12 cellular contexts compared by ENCODE assay signal in the genomic region with DNA sequence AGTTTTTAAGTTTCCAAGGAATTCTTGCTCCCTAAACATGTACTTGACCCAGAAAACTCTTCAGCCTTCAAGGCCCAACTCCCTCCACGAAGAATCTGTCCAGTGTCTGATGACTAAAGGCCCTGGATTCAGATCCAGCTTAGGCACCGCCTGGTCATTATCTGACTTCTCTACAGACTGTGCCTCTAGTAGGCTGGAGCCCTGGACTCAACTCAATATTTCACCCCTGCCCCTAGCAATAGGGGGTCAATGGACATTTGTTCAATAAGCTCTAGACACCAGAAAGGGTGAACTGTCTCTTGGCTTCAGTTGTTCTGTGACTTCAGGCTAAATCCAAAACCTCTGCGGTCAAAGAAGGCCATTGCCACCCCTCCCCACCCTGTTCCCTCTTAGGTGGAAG. TPM values are rescaled to one million over a fixed set of nuclear protein-coding genes. Genes with fewer than 3 reads are reported as not detected.
DNase-seq lines count a peak whose midpoint lies in the region; ATAC-seq, FAIRE-seq and TF ChIP-seq lines count a peak whose summit lies in the region.
"Had no signal": no experiment of that assay in that cellular context is flagged by ENCODE, and none has a peak within 500 bp of the region (broad histone marks: within the 10 kb centered on the region; RNA-seq: fewer than 3 reads in every experiment).

No MANE protein-coding gene starts in this region.

- no peak for TF ChIP-seq EP300 in GM12878 (IDR thresholded peaks at IDR 0.05; ENCODE audit: borderline replicate concordance in 1 of 2, control insufficient read depth in 1 of 2, low read depth in 2 of 2, low read length in 2 of 2)

- no peaks in the 10 kb centered on the region for H3K27me3 Mint-ChIP-seq in CD4-positive, alpha-beta T cell
- no peaks in the 10 kb centered on the region for H3K27me3 Mint-ChIP-seq in neural crest cell (ENCODE audit: low read depth)

- H2AFZ ChIP-seq in KMS-11 (ENCODE audit: low read depth): no peak overlapping the region
- H2AFZ ChIP-seq in GM12878 (ENCODE audit: control insufficient read depth, low read depth, low read length): no peak overlapping the region

- intact Hi-C loops in CD4-positive, alpha-beta T cell (cut with DNase I, micrococcal nuclease): loop anchor here (1.0 to 5.0 kb wide), 2 partner anchors 13 to 345 kb away; partner anchors contain the start of gene ELK4 (in 1 of the 2)
- intact Hi-C loops in GM12878 (cut with micrococcal nuclease; ENCODE audit: unreplicated experiment) (loop anchor here (5.0 to 10.0 kb wide), 2 partner anchors 348 to 770 kb away; partner anchors contain the start of gene ELK4), posterior vena cava (cut with DNase I) (no loop called here)

- H3K36me3 ChIP-seq in KMS-11 (ENCODE audit: insufficient read depth) (no peaks in the 10 kb centered on the region), GM12878 (ENCODE audit: control insufficient read depth in 2 of 2, insufficient read depth in 2 of 2, low read length in 1 of 2) (no peaks in the 10 kb centered on the region)
- H3K36me3 ChIP-seq: adrenal gland had no signal

- H3K27ac ChIP-seq in CD4-positive, alpha-beta T cell (ENCODE audit: low read depth, low read length): peak overlapping the region; percentile 90
- peak overlapping the region; percentile 76 for H3K27ac ChIP-seq in KMS-11
- peak overlapping the region; percentile 38; the same call in 1 of the 2 replicates for H3K27ac ChIP-seq in GM12878 (ENCODE audit: control insufficient read depth, insufficient read depth)

- no peak for FAIRE-seq in GM12878 (lab: Jason Lieb, UNC)

- no peaks in the 10 kb centered on the region for H3K9me3 Mint-ChIP-seq in CD4-positive, alpha-beta T cell
- no peaks in the 10 kb centered on the region for H3K9me3 Mint-ChIP-seq in neural crest cell

- peak overlapping the region; percentile 97 for H3K27ac Mint-ChIP-seq in CD4-positive, alpha-beta T cell
- peak overlapping the region; percentile 90 for H3K27ac Mint-ChIP-seq in neural crest cell (ENCODE audit: unreplicated experiment)

- H4K20me1 ChIP-seq in KMS-11 (ENCODE audit: insufficient read depth): no peaks in the 10 kb centered on the region
- H4K20me1 ChIP-seq in GM12878 (ENCODE audit: control insufficient read depth, insufficient read depth): no peaks in the 10 kb centered on the region; the same call in 1 of the 2 replicates

- in situ Hi-C loops in GM12878 (cut with MboI): no loop called here

- POLR2A ChIA-PET in CD4-positive, alpha-beta T cell (lab: Charles Lee): interaction anchor here (1.5 to 19.9 kb wide), 4 partner anchors 11 to 345 kb away, joined by 5 to 918 read pairs (median 257); partner anchors contain the start of genes ELK4 and NUAK2
- POLR2A ChIA-PET in GM12878 (lab: Charles Lee): interaction anchor here (6.2 to 9.0 kb wide), 4 partner anchors 12 to 36 kb away, joined by 56 to 151 read pairs (median 98); partner anchors contain the start of gene NUAK2

- H3K9me3 ChIP-seq in CD4-positive, alpha-beta T cell (ENCODE audit: control insufficient read depth, low read length): no peaks in the 10 kb centered on the region
- H3K9me3 ChIP-seq in GM12878 (replicated peaks; ENCODE audit: control insufficient read depth, insufficient read depth, low read length): no peaks in the 10 kb centered on the region
- H3K9me3 ChIP-seq: adrenal gland, SK-N-SH had no signal

- SMC1A ChIA-PET in GM12878 (lab: Charles Lee; ENCODE audit: uncharacterized antibody, unreplicated experiment): interaction anchor here (1.5 to 25.9 kb wide), 6 partner anchors 13 to 57 kb away, joined by 3 to 1445 read pairs (median 8); partner anchors contain the start of gene NUAK2

- no peak for TF ChIP-seq CTCF in CD4-positive, alpha-beta T cell (IDR thresholded peaks at IDR 0.05)
- peak; percentile 7; the same call in 1 of the 2 replicates for TF ChIP-seq CTCF in KMS-11 (conservative IDR thresholded peaks at IDR 0.05; ENCODE audit: low read depth, low read length)
- no peak for TF ChIP-seq CTCF in GM12878 (IDR thresholded peaks at IDR 0.05 in 2 of 3, conservative IDR thresholded peaks at IDR 0.05 in 1 of 3; ENCODE audit: control insufficient read depth in 2 of 3, extremely low read depth in 1 of 3, insufficient read depth in 1 of 3, low read depth in 3 of 3, low read length in 3 of 3)
- TF ChIP-seq CTCF in neural crest cell (conservative IDR thresholded peaks at IDR 0.05): no peak

- no peak for ATAC-seq in CD4-positive, alpha-beta T cell (ENCODE audit: poor library complexity)
- ATAC-seq in GM12878 (no peak), HG02571 (IDR thresholded peaks at IDR 0.05; ENCODE audit: unreplicated experiment) (no peak)

- RAD21 ChIA-PET in GM12878 (lab: Charles Lee; ENCODE audit: unreplicated experiment): interaction anchor here (0.7 to 9.4 kb wide), 13 partner anchors 8 to 305 kb away, joined by 3 to 527 read pairs (median 7); partner anchors contain the start of genes NUAK2 and TMCC2

- no peak overlapping the region for H3K4me3 ChIP-seq in KMS-11 (IDR thresholded peaks at IDR 0.05; ENCODE audit: insufficient read depth, low read depth, low read length)
- no peak overlapping the region for H3K4me3 ChIP-seq in GM12878
- H3K4me3 ChIP-seq: adrenal gland had no signal

- H3K4me2 ChIP-seq in KMS-11 (peak overlapping the region; percentile 99), GM12878 (ENCODE audit: control insufficient read depth, insufficient read depth) (peak overlapping the region; percentile 71; the same call in 1 of the 2 replicates)
- H3K4me2 ChIP-seq: SK-N-SH had no signal

- no peak for TF ChIP-seq POLR2A in GM12878 (IDR thresholded peaks at IDR 0.05; ENCODE audit: low read depth, low read length)

- H3K4me3 Mint-ChIP-seq in CD4-positive, alpha-beta T cell: peak overlapping the region; percentile 82
- peak overlapping the region; percentile 9 for H3K4me3 Mint-ChIP-seq in neural crest cell

- no TSS peak for BruUV-seq in GM12878 (replicated peaks; lab: Mats Ljungman, UMichigan)

- no peak for DNase-seq in CD4-positive, alpha-beta T cell
- no peak for DNase-seq in GM12878 (ENCODE audit: low read depth, low spot score)
- no peak for DNase-seq in neural crest cell (ENCODE audit: low read depth, low spot score)
- DNase-seq in posterior vena cava (ENCODE audit: low spot score): no peak
- DNase-seq in NCI-H2029 (lab: John Stamatoyannopoulos, UW): no peak
- DNase-seq in NCI-H187 treated with DMSO at 0.1 percent for 48 hours (lab: John Stamatoyannopoulos, UW): no peak
- DNase-seq: adrenal gland, foreskin melanocyte, NCI-H1105, SK-N-SH had no signal

- WGBS in GM12878 (ENCODE audit: insufficient coverage, insufficient replicate concordance, low lambda C conversion rate, missing lambda C conversion rate): 87% methylated on average over 3 of the region's 3 CpGs

- peaks cover 83% of the 10 kb centered on the region for H3K4me1 Mint-ChIP-seq in CD4-positive, alpha-beta T cell (ENCODE audit: low read depth)
- H3K4me1 Mint-ChIP-seq in neural crest cell: peaks cover 65% of the 10 kb centered on the region

- H3K36me3 Mint-ChIP-seq in CD4-positive, alpha-beta T cell (ENCODE audit: low read depth): peaks cover 5% of the 10 kb centered on the region
- no peaks in the 10 kb centered on the region for H3K36me3 Mint-ChIP-seq in neural crest cell (ENCODE audit: low read depth)

- H3K4me1 ChIP-seq in KMS-11 (ENCODE audit: low read depth, poor library complexity, severe bottlenecking) (peaks cover 81% of the 10 kb centered on the region), GM12878 (ENCODE audit: control insufficient read depth, insufficient read depth, low read length) (peaks cover 53% of the 10 kb centered on the region)

- H3K9ac ChIP-seq in KMS-11 (peak overlapping the region; percentile 28; the same call in 1 of the 2 replicates), GM12878 (ENCODE audit: control insufficient read depth, insufficient read depth, low read length) (no peak overlapping the region)
- H3K9ac ChIP-seq: SK-N-SH had no signal

- H3K79me2 ChIP-seq in KMS-11 (ENCODE audit: insufficient read depth, low read depth): no peaks in the 10 kb centered on the region
- H3K79me2 ChIP-seq in GM12878 (ENCODE audit: control insufficient read depth, insufficient read depth, low read length): no peaks in the 10 kb centered on the region

- H3K27me3 ChIP-seq in CD4-positive, alpha-beta T cell (ENCODE audit: control insufficient read depth, insufficient read depth, low read length): no peaks in the 10 kb centered on the region
- H3K27me3 ChIP-seq in KMS-11 (ENCODE audit: insufficient read depth, low read depth) (no peaks in the 10 kb centered on the region), GM12878 (replicated peaks in 1 of 2; ENCODE audit: control insufficient read depth in 2 of 2, insufficient read depth in 2 of 2, low read length in 1 of 2) (no peaks in the 10 kb centered on the region; a peak in 2 of 4 replicates)
- H3K27me3 ChIP-seq: adrenal gland had no signal

- CTCF ChIA-PET in CD4-positive, alpha-beta T cell (lab: Charles Lee): interaction anchor here (1.6 to 9.9 kb wide), 5 partner anchors 14 to 198 kb away, joined by 3 to 139 read pairs (median 7); no protein-coding TSS in a partner anchor
- CTCF ChIA-PET in GM12878 (lab: Yijun Ruan, JAX): interaction anchor here (4.1 to 59.5 kb wide), 3 partner anchors 17 to 58 kb away, joined by 19 to 2333 read pairs (median 2333); partner anchors contain the start of genes NUAK2 and TMCC2

- no peak for TF ChIP-seq RAD21 in GM12878 (IDR thresholded peaks at IDR 0.05; ENCODE audit: insufficient read depth, low read depth, low read length)

RNA-seq across cellular contexts. Expression of gene NUAK2, which starts 34.5 kb away (rescaled TPM):
- total RNA-seq in CD4-positive, alpha-beta T cell: 10 to 100 TPM; 14.9 to 15.3 TPM
- 16.3 and 17.6 TPM in 2 replicates for total RNA-seq in GM12878 (2013; cell fraction: nucleolus; rRNA removed)
- total RNA-seq in GM12878 (2014; rRNA removed) (1.6 and 2.0 TPM in 2 replicates), GM12878 (2014; rRNA removed; fragmentation: Illumina TruSeq; extraction: Trizol) (0.83 and 1.2 TPM in 2 replicates), GM12878 (2021) (3.0 TPM in 2 replicates), neural crest cell (14.7 and 15.4 TPM in 2 replicates), posterior vena cava (1 to 10 TPM; 1.1 to 1.5 TPM)
- 0.26 TPM for polyA plus RNA-seq in GM12878 (2011; ENCODE audit: low read depth)
- polyA plus RNA-seq in GM12878 (2011; rRNA removed) (1.4 and 2.0 TPM in 2 replicates), GM12878 (2014; fragmentation: Illumina TruSeq; extraction: Trizol) (0.81 and 1.2 TPM in 2 replicates), GM12878 (2014; fragmentation: Nextera tagmentation; extraction: Ambion mirVana) (under 1 TPM; 0.27 to 0.31 TPM), GM12878 (2014; rRNA removed) (1.1 and 1.4 TPM in 2 replicates), GM12878 (2016; fragmentation: Nextera tagmentation; extraction: Ambion mirVana) (1 to 10 TPM in 1 of 2 experiments, under 1 TPM in 1; 0.87 to 1.3 TPM)
- polyA plus RNA-seq in GM12878 (2011; cell fraction: cytosol; rRNA removed): 1.7 and 2.1 TPM in 2 replicates
- polyA plus RNA-seq in GM12878 (2011; cell fraction: nucleus; rRNA removed): 3.5 and 3.8 TPM in 2 replicates
- polyA plus RNA-seq in GM12878 (2012): 0.47 and 0.66 TPM in 2 replicates
- polyA minus RNA-seq in GM12878 (2011; rRNA and poly(A)+ RNA removed): 2.3 and 3.9 TPM in 2 replicates
- polyA minus RNA-seq in GM12878 (2011; cell fraction: cytosol; rRNA and poly(A)+ RNA removed): 2.6 and 2.9 TPM in 2 replicates
- 2.5 and 3.7 TPM in 2 replicates for polyA minus RNA-seq in GM12878 (2011; cell fraction: nucleus; rRNA and poly(A)+ RNA removed)

RNA-seq across cellular contexts. Expression of gene TMCC2, which starts 59.3 kb away (rescaled TPM):
- 1 to 10 TPM in 1 of 2 experiments, under 1 TPM in 1; 0.74 to 1.1 TPM for total RNA-seq in CD4-positive, alpha-beta T cell
- total RNA-seq in GM12878 (2013; cell fraction: nucleolus; rRNA removed): 3.7 and 4.3 TPM in 2 replicates
- total RNA-seq in GM12878 (2014; rRNA removed) (1.1 and 1.2 TPM in 2 replicates), GM12878 (2014; rRNA removed; fragmentation: Illumina TruSeq; extraction: Trizol) (0.76 and 1.2 TPM in 2 replicates), GM12878 (2021) (2.3 and 2.4 TPM in 2 replicates), neural crest cell (14.9 and 16.1 TPM in 2 replicates), posterior vena cava (1 to 10 TPM; 4.1 to 4.6 TPM)
- 0.09 TPM for polyA plus RNA-seq in GM12878 (2011; ENCODE audit: low read depth)
- polyA plus RNA-seq in GM12878 (2011; rRNA removed) (0.76 and 1.6 TPM in 2 replicates), GM12878 (2014; fragmentation: Illumina TruSeq; extraction: Trizol) (0.10 and 0.76 TPM in 2 replicates), GM12878 (2014; fragmentation: Nextera tagmentation; extraction: Ambion mirVana) (under 1 TPM; 0.06 to 0.18 TPM), GM12878 (2014; rRNA removed) (1.7 and 2.1 TPM in 2 replicates), GM12878 (2016; fragmentation: Nextera tagmentation; extraction: Ambion mirVana) (under 1 TPM; 0.42 to 0.47 TPM)
- polyA plus RNA-seq in GM12878 (2011; cell fraction: cytosol; rRNA removed): 1.8 and 2.1 TPM in 2 replicates
- 2.2 and 2.3 TPM in 2 replicates for polyA plus RNA-seq in GM12878 (2011; cell fraction: nucleus; rRNA removed)
- 0.32 and 0.55 TPM in 2 replicates for polyA plus RNA-seq in GM12878 (2012)
- 1.1 and 2.4 TPM in 2 replicates for polyA minus RNA-seq in GM12878 (2011; rRNA and poly(A)+ RNA removed)
- 0.83 and 1.6 TPM in 2 replicates for polyA minus RNA-seq in GM12878 (2011; cell fraction: cytosol; rRNA and poly(A)+ RNA removed)
- 0.60 and 1.3 TPM in 2 replicates for polyA minus RNA-seq in GM12878 (2011; cell fraction: nucleus; rRNA and poly(A)+ RNA removed)

Comparison
In these comparisons a context has a peak if more than half of its experiments do, and no peak if none do; other contexts are left out.
1. H3K27ac ChIP-seq: peak in every context shown above with its lines; median percentile 90 in CD4-positive, alpha-beta T cell; 76 in KMS-11; 38 in GM12878.
2. intact Hi-C loops: an anchor here in CD4-positive, alpha-beta T cell (1.0 to 5.0 kb wide) and GM12878 (5.0 to 10.0 kb wide); none called in posterior vena cava.